In genomic region chr12:49227701-49228100, GRCh38 we compare ENCODE assay signal across 1 cellular context.
TF ChIP-seq lines count a peak whose summit lies in the region.

No MANE protein-coding gene starts in this region.

TF ChIP-seq in SK-N-SH treated with all-trans-retinoic acid at 6 μM for 48 hours, 23 proteins besides CTCF, POLR2A, EP300 and RAD21 (continued from another document):
- TF ChIP-seq TSHZ2 (CRISPR knock-in tag; IDR thresholded peaks at IDR 0.05) (no peak), ARNTL (CRISPR knock-in tag; IDR thresholded peaks at IDR 0.05; ENCODE audit: borderline replicate concordance, low read depth) (no peak)
TF ChIP-seq in SK-N-SH treated with all-trans-retinoic acid at 6 μM for 48 hours: peak in this region for 0.
